In the genomic region with DNA sequence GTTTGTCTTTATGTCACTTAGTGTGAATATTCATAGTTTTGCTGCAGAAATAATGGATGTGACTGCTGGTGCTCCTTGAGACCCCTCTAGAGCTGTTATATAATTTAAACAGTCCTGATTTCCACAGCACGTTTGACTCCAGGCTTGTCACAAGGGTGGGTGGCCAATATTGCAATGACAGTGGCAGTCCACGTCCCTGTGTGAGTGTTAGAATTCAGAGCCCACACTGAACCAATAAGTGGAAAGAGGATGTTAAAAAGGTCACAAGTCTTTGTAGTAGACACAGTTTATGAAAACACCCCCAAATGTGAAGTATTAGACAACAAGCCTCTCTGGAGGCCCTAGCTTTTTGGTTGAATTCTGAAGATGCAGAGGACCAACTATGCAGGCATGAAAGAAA, we compare ENCODE assay signal across 28 cellular contexts. TPM values are rescaled to one million over a fixed set of nuclear protein-coding genes. Genes with fewer than 3 reads are reported as not detected.
A peak's percentile ranks its signal among the peaks of the same experiment; 100 is the strongest.
DNase-seq lines count a peak whose midpoint lies in the region; ATAC-seq and TF ChIP-seq lines count a peak whose summit lies in the region.
"Had no signal": no experiment of that assay in that cellular context is flagged by ENCODE, and none has a peak within 500 bp of the region (broad histone marks: within the 10 kb centered on the region; RNA-seq: fewer than 3 reads in every experiment).

No MANE protein-coding gene starts in this region.

- H3K4me1 ChIP-seq in HUES6 (ENCODE audit: control insufficient read depth, insufficient read depth, low read length): peaks cover 34% of the 10 kb centered on the region
- H3K4me1 ChIP-seq in SK-N-SH (ENCODE audit: control insufficient read depth in 1 of 2, insufficient read depth in 2 of 2, low read depth in 1 of 2, low read length in 1 of 2): no peaks in the 10 kb centered on the region
- H3K4me1 ChIP-seq: breast epithelium, stomach, tibial artery had no signal

- no peak overlapping the region for H2AFZ ChIP-seq in SK-N-SH (ENCODE audit: low read depth)

- ATAC-seq in GM19328 (IDR thresholded peaks at IDR 0.05; ENCODE audit: unreplicated experiment) (peak; percentile 12), memory B cell (ENCODE audit: low read depth) (no peak), GM21717 (IDR thresholded peaks at IDR 0.05; ENCODE audit: unreplicated experiment) (no peak), HG02571 (IDR thresholded peaks at IDR 0.05; ENCODE audit: unreplicated experiment) (no peak), GM19324 (IDR thresholded peaks at IDR 0.05; ENCODE audit: low FRiP score, unreplicated experiment) (no peak)
- ATAC-seq: activated CD4-positive, CD25-positive, alpha-beta regulatory T cell treated with anti-CD3 and anti-CD28 coated beads, Interleukin-2, amount 50 U/mL, for 24 hours; natural killer cell treated with Interleukin-12 subunit alpha and Interleukin-12 subunit beta and Interleukin-15 and Interleukin-18, amount 100 ng/mL, for 72 hours had no signal

- H3K9me2 ChIP-seq in SK-N-SH: no peaks in the 10 kb centered on the region

- H3K9me3 Mint-ChIP-seq in CD14-positive monocyte: no peaks in the 10 kb centered on the region
- no peaks in the 10 kb centered on the region for H3K9me3 Mint-ChIP-seq in memory B cell
- H3K9me3 Mint-ChIP-seq: activated CD4-positive, alpha-beta memory T cell treated with anti-CD3 and anti-CD28 coated beads, Interleukin-2, amount 10 ng/mL, durations not matched to agents 7 days and 5 days; activated naive CD4-positive, alpha-beta T cell treated with anti-CD3 and anti-CD28 coated beads, Interleukin-2, amount 10 ng/mL, durations not matched to agents 7 days and 5 days; natural killer cell treated with Interleukin-12 subunit alpha and Interleukin-12 subunit beta and Interleukin-15 and Interleukin-18, amount 100 ng/mL, for 72 hours had no signal

- TF ChIP-seq EP300 in SK-N-SH (IDR thresholded peaks at IDR 0.05; ENCODE audit: borderline replicate concordance in 1 of 2, low read depth in 1 of 2, low read length in 1 of 2): no peak

- intact Hi-C loops in CD14-positive monocyte (cut with micrococcal nuclease): no loop called here

- no peak overlapping the region for H3K4me3 Mint-ChIP-seq in CD14-positive monocyte
- no peak overlapping the region for H3K4me3 Mint-ChIP-seq in memory B cell
- H3K4me3 Mint-ChIP-seq: activated CD4-positive, alpha-beta memory T cell treated with anti-CD3 and anti-CD28 coated beads, Interleukin-2, amount 10 ng/mL, durations not matched to agents 7 days and 5 days; activated naive CD4-positive, alpha-beta T cell treated with anti-CD3 and anti-CD28 coated beads, Interleukin-2, amount 10 ng/mL, durations not matched to agents 7 days and 5 days; natural killer cell treated with Interleukin-12 subunit alpha and Interleukin-12 subunit beta and Interleukin-15 and Interleukin-18, amount 100 ng/mL, for 72 hours had no signal

- WGBS in SK-N-SH (ENCODE audit: low lambda C conversion rate): 5% methylated on average over 2 of the region's 2 CpGs

- H3K79me2 ChIP-seq in SK-N-SH (ENCODE audit: insufficient read depth): no peaks in the 10 kb centered on the region

- H3K27ac ChIP-seq in HUES6 (ENCODE audit: low read depth, low read length) (peak overlapping the region; percentile 56; the same call in 1 of the 2 replicates), SK-N-SH (ENCODE audit: low read depth in 2 of 2, low read length in 1 of 2) (no peak overlapping the region)
- H3K27ac ChIP-seq: breast epithelium, epithelial cell of prostate, skin epidermis, stomach, tibial artery had no signal

- peaks cover 0 to 3% of the 10 kb centered on the region in 2 donors for H3K36me3 Mint-ChIP-seq in CD14-positive monocyte
- no peaks in the 10 kb centered on the region for H3K36me3 Mint-ChIP-seq in memory B cell
- H3K36me3 Mint-ChIP-seq: activated naive CD4-positive, alpha-beta T cell treated with anti-CD3 and anti-CD28 coated beads, Interleukin-2, amount 10 ng/mL, durations not matched to agents 7 days and 5 days; natural killer cell treated with Interleukin-12 subunit alpha and Interleukin-12 subunit beta and Interleukin-15 and Interleukin-18, amount 100 ng/mL, for 72 hours had no signal

- H3K4me2 ChIP-seq in SK-N-SH: no peak overlapping the region

- H3K27me3 Mint-ChIP-seq in CD14-positive monocyte (ENCODE audit: low read depth in 3 of 3): peaks cover 0 to 14% (median 13%) of the 10 kb centered on the region in 3 donors
- no peaks in the 10 kb centered on the region for H3K27me3 Mint-ChIP-seq in memory B cell
- H3K27me3 Mint-ChIP-seq: activated CD4-positive, alpha-beta memory T cell treated with anti-CD3 and anti-CD28 coated beads, Interleukin-2, amount 10 ng/mL, durations not matched to agents 7 days and 5 days; activated naive CD4-positive, alpha-beta T cell treated with anti-CD3 and anti-CD28 coated beads, Interleukin-2, amount 10 ng/mL, durations not matched to agents 7 days and 5 days; natural killer cell treated with Interleukin-12 subunit alpha and Interleukin-12 subunit beta and Interleukin-15 and Interleukin-18, amount 100 ng/mL, for 72 hours had no signal

- H3K9ac ChIP-seq in HUES6 (ENCODE audit: low read length): peak overlapping the region; percentile 30
- H3K9ac ChIP-seq in SK-N-SH: no peak overlapping the region

- DNase-seq in CD14-positive monocyte (ENCODE audit: low spot score): no peak
- DNase-seq in memory B cell (ENCODE audit: low spot score in 2 of 2): no peak
- DNase-seq in SK-N-SH: no peak
- DNase-seq: activated CD4-positive, alpha-beta memory T cell treated with anti-CD3 and anti-CD28 coated beads, Interleukin-2, amount 10 ng/mL, durations not matched to agents 7 days and 5 days; activated CD8-positive, alpha-beta memory T cell treated with anti-CD3 and anti-CD28 coated beads, Interleukin-2, amount 50 U/mL, for 48 hours; activated naive CD4-positive, alpha-beta T cell treated with anti-CD3 and anti-CD28 coated beads, Interleukin-2, amount 10 ng/mL, durations not matched to agents 7 days and 5 days; amniotic stem cell; COR-L47; DMS53; effector CD4-positive, alpha-beta T cell; GDM1; H7; NCI-H1092; NCI-H1930; stomach; tibial artery had no signal

- peaks cover 43% of the 10 kb centered on the region for H3K4me1 Mint-ChIP-seq in CD14-positive monocyte
- H3K4me1 Mint-ChIP-seq in memory B cell: peaks cover 12% of the 10 kb centered on the region
- H3K4me1 Mint-ChIP-seq: activated CD4-positive, alpha-beta memory T cell treated with anti-CD3 and anti-CD28 coated beads, Interleukin-2, amount 10 ng/mL, durations not matched to agents 7 days and 5 days; activated naive CD4-positive, alpha-beta T cell treated with anti-CD3 and anti-CD28 coated beads, Interleukin-2, amount 10 ng/mL, durations not matched to agents 7 days and 5 days had no signal

- H3K36me3 ChIP-seq in HUES6 (ENCODE audit: control insufficient read depth, insufficient read depth, low read length): no peaks in the 10 kb centered on the region
- H3K36me3 ChIP-seq in SK-N-SH (replicated peaks in 1 of 2; ENCODE audit: control insufficient read depth in 1 of 2, insufficient read depth in 2 of 2, low read length in 1 of 2): no peaks in the 10 kb centered on the region
- H3K36me3 ChIP-seq: breast epithelium, stomach, tibial artery had no signal

- CTCF ChIA-PET in SK-N-SH (lab: Yijun Ruan, JAX): interaction anchor here (1.1 kb wide), 1 partner anchor 8 kb away, joined by 4 read pairs; no protein-coding TSS in a partner anchor

- H4K20me1 ChIP-seq in SK-N-SH (ENCODE audit: insufficient read depth): no peaks in the 10 kb centered on the region

- TF ChIP-seq CTCF in CD14-positive monocyte (IDR thresholded peaks at IDR 0.05): no peak
- TF ChIP-seq CTCF in SK-N-SH (IDR thresholded peaks at IDR 0.05): no peak

- POLR2A ChIA-PET in SK-N-SH (lab: Yijun Ruan, JAX): no interaction called here

- no peak for TF ChIP-seq RAD21 in SK-N-SH (IDR thresholded peaks at IDR 0.05; ENCODE audit: low read length)

- H3K27ac Mint-ChIP-seq in CD14-positive monocyte (peak overlapping the region; percentile 52 to 94 (median 89)), memory B cell (peak overlapping the region; percentile 85)
- H3K27ac Mint-ChIP-seq: activated CD4-positive, alpha-beta memory T cell treated with anti-CD3 and anti-CD28 coated beads, Interleukin-2, amount 10 ng/mL, durations not matched to agents 7 days and 5 days; activated naive CD4-positive, alpha-beta T cell treated with anti-CD3 and anti-CD28 coated beads, Interleukin-2, amount 10 ng/mL, durations not matched to agents 7 days and 5 days; natural killer cell treated with Interleukin-12 subunit alpha and Interleukin-12 subunit beta and Interleukin-15 and Interleukin-18, amount 100 ng/mL, for 72 hours had no signal

- H3K27me3 ChIP-seq in HUES6 (ENCODE audit: control insufficient read depth, insufficient read depth, low read length) (no peaks in the 10 kb centered on the region), SK-N-SH (ENCODE audit: insufficient read depth) (peaks cover 12% of the 10 kb centered on the region; the same call in 1 of the 2 replicates)
- H3K27me3 ChIP-seq: breast epithelium, tibial artery had no signal

- H3F3A ChIP-seq in SK-N-SH (replicated peaks; ENCODE audit: insufficient read depth): no peaks in the 10 kb centered on the region

- H3K9me3 ChIP-seq in HUES6 (ENCODE audit: control insufficient read depth, insufficient read depth, low read depth, low read length): no peaks in the 10 kb centered on the region
- H3K9me3 ChIP-seq in SK-N-SH: no peaks in the 10 kb centered on the region
- H3K9me3 ChIP-seq: breast epithelium, stomach, tibial artery had no signal

- H3K4me3 ChIP-seq in HUES6 (ENCODE audit: low read depth, low read length) (peak overlapping the region; percentile 4; the same call in 1 of the 2 replicates), SK-N-SH (ENCODE audit: low read depth in 2 of 2, low read length in 1 of 2) (no peak overlapping the region)
- H3K4me3 ChIP-seq: breast epithelium, skin epidermis, stomach, tibial artery had no signal

TF ChIP-seq in SK-N-SH, 30 proteins besides CTCF, POLR2A, EP300 and RAD21 (continues in another document):
- no peak for TF ChIP-seq POLR2AphosphoS5 (IDR thresholded peaks at IDR 0.05; ENCODE audit: low read depth, low read length)
- no peak for TF ChIP-seq YY1 (IDR thresholded peaks at IDR 0.05; ENCODE audit: low read depth)
- no peak for TF ChIP-seq SIN3A (IDR thresholded peaks at IDR 0.05; ENCODE audit: borderline replicate concordance, low read depth, low read length)
- TF ChIP-seq NFIC (IDR thresholded peaks at IDR 0.05; ENCODE audit: borderline replicate concordance): no peak
- TF ChIP-seq, protein P1, sequence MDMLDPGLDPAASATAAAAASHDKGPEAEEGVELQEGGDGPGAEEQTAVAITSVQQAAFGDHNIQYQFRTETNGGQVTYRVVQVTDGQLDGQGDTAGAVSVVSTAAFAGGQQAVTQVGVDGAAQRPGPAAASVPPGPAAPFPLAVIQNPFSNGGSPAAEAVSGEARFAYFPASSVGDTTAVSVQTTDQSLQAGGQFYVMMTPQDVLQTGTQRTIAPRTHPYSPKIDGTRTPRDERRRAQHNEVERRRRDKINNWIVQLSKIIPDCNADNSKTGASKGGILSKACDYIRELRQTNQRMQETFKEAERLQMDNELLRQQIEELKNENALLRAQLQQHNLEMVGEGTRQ (IDR thresholded peaks at IDR 0.05; ENCODE audit: borderline replicate concordance, low read depth, low read length): no peak
- no peak for TF ChIP-seq GABPA (IDR thresholded peaks at IDR 0.05; ENCODE audit: low read depth)

RNA-seq across cellular contexts. Expression of a gene that starts 2.0 kb away (rescaled TPM):
- polyA plus RNA-seq in CD14-positive monocyte (1 to 10 TPM in 1 of 2 donors, under 1 TPM in 1; 0.85 to 2.0 TPM), SK-N-SH (2012; rRNA removed) (not detected in 2 replicates)
- not detected in 2 replicates for polyA plus RNA-seq in SK-N-SH (2012; cell fraction: cytosol; rRNA removed)
- not detected in 2 replicates for polyA plus RNA-seq in SK-N-SH (2012; cell fraction: nucleus; rRNA removed)
- polyA plus RNA-seq: keratinocyte, liver, stomach had no signal
